In genomic region chr4:134727696-134728095, GRCh38 we compare ENCODE assay signal across 1 cellular context.
TF ChIP-seq lines count a peak whose summit lies in the region.

No MANE protein-coding gene starts in this region.

TF ChIP-seq in HCT116, 20 proteins besides CTCF, POLR2A, EP300 and RAD21 (continued from another document):
- TF ChIP-seq CEBPB (IDR thresholded peaks at IDR 0.05; ENCODE audit: low read depth) = no peak
- TF ChIP-seq POLR2AphosphoS5 (IDR thresholded peaks at IDR 0.05; ENCODE audit: low read depth, low read length) = no peak
- no peak for TF ChIP-seq SRF (IDR thresholded peaks at IDR 0.05; ENCODE audit: low read depth)
- no peak for TF ChIP-seq TCF7L2 (IDR thresholded peaks at IDR 0.05; ENCODE audit: borderline replicate concordance, extremely low read depth, insufficient read depth, insufficient read length)
- no peak for TF ChIP-seq JUND (IDR thresholded peaks at IDR 0.05)
- no peak for TF ChIP-seq EZH2phosphoT487 (IDR thresholded peaks at IDR 0.05; ENCODE audit: borderline replicate concordance)
- no peak for TF ChIP-seq ELF1 (IDR thresholded peaks at IDR 0.05; ENCODE audit: borderline replicate concordance, low read depth)
- TF ChIP-seq YY1 (IDR thresholded peaks at IDR 0.05; ENCODE audit: extremely low read depth, insufficient replicate concordance, low read depth, low read length) = no peak
- no peak for TF ChIP-seq ATF3 (IDR thresholded peaks at IDR 0.05)
- no peak for TF ChIP-seq ZFX (IDR thresholded peaks at IDR 0.05)
- no peak for TF ChIP-seq SIN3A (IDR thresholded peaks at IDR 0.05; ENCODE audit: low read depth)
- TF ChIP-seq FOSL1 (IDR thresholded peaks at IDR 0.05; ENCODE audit: low read depth) = no peak
TF ChIP-seq in HCT116: peak in this region for 0.
